Comparison of ENCODE assay signal across 1 cellular context in genomic region chr2:99692785-99693184, GRCh38.
TF ChIP-seq lines count a peak whose summit lies in the region.

No MANE protein-coding gene starts in this region.

TF ChIP-seq in HepG2, 621 proteins besides CTCF, POLR2A, EP300 and RAD21 (continued from another document):
- TF ChIP-seq AKNA (CRISPR knock-in tag; IDR thresholded peaks at IDR 0.05; ENCODE audit: borderline replicate concordance): no peak
